Comparison of ENCODE assay signal across 1 cellular context in genomic region chr20:57667385-57667784, GRCh38.
TF ChIP-seq lines count a peak whose summit lies in the region.

No MANE protein-coding gene starts in this region.

TF ChIP-seq in HepG2, 621 proteins besides CTCF, POLR2A, EP300 and RAD21:
- TF ChIP-seq ZNF180 (CRISPR knock-in tag; IDR thresholded peaks at IDR 0.05; ENCODE audit: borderline replicate concordance, low read depth) (no peak), ZBTB34 (CRISPR knock-in tag; IDR thresholded peaks at IDR 0.05) (no peak), SIN3A (IDR thresholded peaks at IDR 0.05; ENCODE audit: borderline replicate concordance, low read depth, low read length) (no peak), ZKSCAN1 (IDR thresholded peaks at IDR 0.05; ENCODE audit: low read length) (no peak), ZNF207 (IDR thresholded peaks at IDR 0.05; ENCODE audit: borderline replicate concordance) (no peak), KLF9 (CRISPR knock-in tag; IDR thresholded peaks at IDR 0.05; ENCODE audit: low read depth) (no peak), ZNF782 (CRISPR knock-in tag; IDR thresholded peaks at IDR 0.05; ENCODE audit: borderline replicate concordance) (no peak), BORCS8-MEF2B (CRISPR knock-in tag; IDR thresholded peaks at IDR 0.05) (no peak), PPARG (CRISPR knock-in tag; conservative IDR thresholded peaks at IDR 0.05) (no peak), FOXC1 (CRISPR knock-in tag; IDR thresholded peaks at IDR 0.05; ENCODE audit: borderline replicate concordance) (no peak), ZNF839 (CRISPR knock-in tag; IDR thresholded peaks at IDR 0.05; ENCODE audit: borderline replicate concordance) (no peak), ZNF724P (CRISPR knock-in tag; IDR thresholded peaks at IDR 0.05; ENCODE audit: borderline replicate concordance) (no peak), KAT7 (CRISPR knock-in tag; IDR thresholded peaks at IDR 0.05; ENCODE audit: borderline replicate concordance) (no peak), ZNF225 (CRISPR knock-in tag; IDR thresholded peaks at IDR 0.05) (no peak), ZSCAN25 (CRISPR knock-in tag; IDR thresholded peaks at IDR 0.05) (no peak)
- TF ChIP-seq, protein P1, sequence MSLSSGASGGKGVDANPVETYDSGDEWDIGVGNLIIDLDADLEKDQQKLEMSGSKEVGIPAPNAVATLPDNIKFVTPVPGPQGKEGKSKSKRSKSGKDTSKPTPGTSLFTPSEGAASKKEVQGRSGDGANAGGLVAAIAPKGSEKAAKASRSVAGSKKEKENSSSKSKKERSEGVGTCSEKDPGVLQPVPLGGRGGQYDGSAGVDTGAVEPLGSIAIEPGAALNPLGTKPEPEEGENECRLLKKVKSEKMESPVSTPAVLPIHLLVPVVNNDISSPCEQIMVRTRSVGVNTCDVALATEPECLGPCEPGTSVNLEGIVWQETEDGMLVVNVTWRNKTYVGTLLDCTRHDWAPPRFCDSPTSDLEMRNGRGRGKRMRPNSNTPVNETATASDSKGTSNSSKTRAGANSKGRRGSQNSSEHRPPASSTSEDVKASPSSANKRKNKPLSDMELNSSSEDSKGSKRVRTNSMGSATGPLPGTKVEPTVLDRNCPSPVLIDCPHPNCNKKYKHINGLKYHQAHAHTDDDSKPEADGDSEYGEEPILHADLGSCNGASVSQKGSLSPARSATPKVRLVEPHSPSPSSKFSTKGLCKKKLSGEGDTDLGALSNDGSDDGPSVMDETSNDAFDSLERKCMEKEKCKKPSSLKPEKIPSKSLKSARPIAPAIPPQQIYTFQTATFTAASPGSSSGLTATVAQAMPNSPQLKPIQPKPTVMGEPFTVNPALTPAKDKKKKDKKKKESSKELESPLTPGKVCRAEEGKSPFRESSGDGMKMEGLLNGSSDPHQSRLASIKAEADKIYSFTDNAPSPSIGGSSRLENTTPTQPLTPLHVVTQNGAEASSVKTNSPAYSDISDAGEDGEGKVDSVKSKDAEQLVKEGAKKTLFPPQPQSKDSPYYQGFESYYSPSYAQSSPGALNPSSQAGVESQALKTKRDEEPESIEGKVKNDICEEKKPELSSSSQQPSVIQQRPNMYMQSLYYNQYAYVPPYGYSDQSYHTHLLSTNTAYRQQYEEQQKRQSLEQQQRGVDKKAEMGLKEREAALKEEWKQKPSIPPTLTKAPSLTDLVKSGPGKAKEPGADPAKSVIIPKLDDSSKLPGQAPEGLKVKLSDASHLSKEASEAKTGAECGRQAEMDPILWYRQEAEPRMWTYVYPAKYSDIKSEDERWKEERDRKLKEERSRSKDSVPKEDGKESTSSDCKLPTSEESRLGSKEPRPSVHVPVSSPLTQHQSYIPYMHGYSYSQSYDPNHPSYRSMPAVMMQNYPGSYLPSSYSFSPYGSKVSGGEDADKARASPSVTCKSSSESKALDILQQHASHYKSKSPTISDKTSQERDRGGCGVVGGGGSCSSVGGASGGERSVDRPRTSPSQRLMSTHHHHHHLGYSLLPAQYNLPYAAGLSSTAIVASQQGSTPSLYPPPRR (CRISPR knock-in tag; IDR thresholded peaks at IDR 0.05; ENCODE audit: borderline replicate concordance) = no peak
